8 cellular contexts compared by ENCODE assay signal in genomic region chr3:159762981-159763465, GRCh38.
DNase-seq lines count a peak whose midpoint lies in the region; ATAC-seq and TF ChIP-seq lines count a peak whose summit lies in the region.

No MANE protein-coding gene starts in this region.

- H3K27me3 Mint-ChIP-seq in stimulated activated memory B cell treated with anti-CD40 and anti-IgM and Interleukin-4, amounts not matched to agents 10 μg/mL and 1 μg/mL and 100 μg/mL, for 72 hours, result peaks cover 74% of the 10 kb centered on the region

- peak overlapping the region; percentile 86 for H3K4me3 Mint-ChIP-seq in stimulated activated memory B cell treated with anti-CD40 and anti-IgM and Interleukin-4, amounts not matched to agents 10 μg/mL and 1 μg/mL and 100 μg/mL, for 72 hours

- H3K4me1 ChIP-seq in RWPE2 (ENCODE audit: insufficient read depth, poor library complexity, severe bottlenecking), result peaks cover 24% of the 10 kb centered on the region

- peaks cover 13% of the 10 kb centered on the region for H3K36me3 ChIP-seq in RWPE2 (ENCODE audit: low read depth)

- DNase-seq in DMS153 (lab: John Stamatoyannopoulos, UW) (peak; percentile 51), RWPE2 (ENCODE audit: low spot score) (peak; percentile 82), coronary artery (ENCODE audit: low spot score) (no peak), left kidney (ENCODE audit: low read depth, low spot score) (peak; percentile 89)

- peak; percentile 42 for ATAC-seq in GM19438 (IDR thresholded peaks at IDR 0.05; ENCODE audit: low read depth, unreplicated experiment)
- ATAC-seq in HG03460 (IDR thresholded peaks at IDR 0.05; ENCODE audit: unreplicated experiment), result peak; percentile 37
- peak; percentile 18 for ATAC-seq in RWPE2 (ENCODE audit: low read depth)
- ATAC-seq in stimulated activated memory B cell treated with anti-CD40 and anti-IgM and Interleukin-4, amounts not matched to agents 10 μg/mL and 1 μg/mL and 100 μg/mL, for 72 hours, result peak; percentile 62
- ATAC-seq in GM18858 (IDR thresholded peaks at IDR 0.05; ENCODE audit: unreplicated experiment), result no peak

- H3K4me1 Mint-ChIP-seq in stimulated activated memory B cell treated with anti-CD40 and anti-IgM and Interleukin-4, amounts not matched to agents 10 μg/mL and 1 μg/mL and 100 μg/mL, for 72 hours, result peaks cover 24% of the 10 kb centered on the region

- H3K9me3 Mint-ChIP-seq in stimulated activated memory B cell treated with anti-CD40 and anti-IgM and Interleukin-4, amounts not matched to agents 10 μg/mL and 1 μg/mL and 100 μg/mL, for 72 hours, result no peaks in the 10 kb centered on the region

- H3K27me3 ChIP-seq in RWPE2 (ENCODE audit: insufficient read depth, poor library complexity, severe bottlenecking), result no peaks in the 10 kb centered on the region

- H3K27ac ChIP-seq in RWPE2 (ENCODE audit: poor library complexity, severe bottlenecking) (peak overlapping the region; percentile 98), coronary artery (peak overlapping the region; percentile 93 to 99)

- no peaks in the 10 kb centered on the region for H3K9me3 ChIP-seq in RWPE2 (ENCODE audit: severe bottlenecking)

- H3K27ac Mint-ChIP-seq in stimulated activated memory B cell treated with anti-CD40 and anti-IgM and Interleukin-4, amounts not matched to agents 10 μg/mL and 1 μg/mL and 100 μg/mL, for 72 hours, result peak overlapping the region; percentile 47

- H3K4me3 ChIP-seq in RWPE2 (ENCODE audit: severe bottlenecking), result peak overlapping the region; percentile 75
- peak overlapping the region; percentile 90 for H3K4me3 ChIP-seq in coronary artery

- no peaks in the 10 kb centered on the region for H3K36me3 Mint-ChIP-seq in stimulated activated memory B cell treated with anti-CD40 and anti-IgM and Interleukin-4, amounts not matched to agents 10 μg/mL and 1 μg/mL and 100 μg/mL, for 72 hours

- no peak for TF ChIP-seq CTCF in RWPE2 (IDR thresholded peaks at IDR 0.05; ENCODE audit: poor library complexity, severe bottlenecking)
- TF ChIP-seq CTCF in coronary artery (IDR thresholded peaks at IDR 0.05), result no peak
